28 cellular contexts compared by ENCODE assay signal in genomic region chr16:26491271-26491670, GRCh38.
"Had no signal": no experiment of that assay in that cellular context is flagged by ENCODE, and none has a peak within 500 bp of the region (broad histone marks: within the 10 kb centered on the region; RNA-seq: fewer than 3 reads in every experiment).

No MANE protein-coding gene starts in this region.

- H3K4me1 Mint-ChIP-seq: activated CD8-positive, alpha-beta memory T cell treated with anti-CD3 and anti-CD28 coated beads, Interleukin-2, amount 10 ng/mL, durations not matched to agents 7 days and 5 days; activated naive CD4-positive, alpha-beta T cell treated with anti-CD3 and anti-CD28 coated beads, Interleukin-2, amount 10 ng/mL, durations not matched to agents 7 days and 5 days had no signal

- H3K27ac ChIP-seq: ascending aorta, breast epithelium, cardiac muscle cell, coronary artery, dorsolateral prefrontal cortex, esophagus muscularis mucosa, foreskin keratinocyte, gastrocnemius medialis, heart left ventricle had no signal

- H3K36me3 ChIP-seq: ascending aorta, breast epithelium, cardiac muscle cell, esophagus muscularis mucosa, gastrocnemius medialis, heart left ventricle had no signal

- H3K4me1 ChIP-seq: ascending aorta, breast epithelium, esophagus muscularis mucosa, foreskin keratinocyte, gastrocnemius medialis, heart left ventricle had no signal

- H3K27ac Mint-ChIP-seq: activated CD4-positive, alpha-beta memory T cell treated with anti-CD3 and anti-CD28 coated beads for 36 hours; activated CD8-positive, alpha-beta memory T cell treated with anti-CD3 and anti-CD28 coated beads, Interleukin-2, amount 10 ng/mL, durations not matched to agents 7 days and 5 days; activated CD8-positive, alpha-beta T cell treated with anti-CD3 and anti-CD28 coated beads, Interleukin-2, amount 10 ng/mL, durations not matched to agents 7 days and 5 days; activated naive CD4-positive, alpha-beta T cell treated with anti-CD3 and anti-CD28 coated beads, Interleukin-2, amount 10 ng/mL, durations not matched to agents 7 days and 5 days; activated naive CD4-positive, alpha-beta T cell treated with anti-CD3 and anti-CD28 coated beads, Interleukin-2, amount 50 U/mL, for 72 hours; activated naive CD8-positive, alpha-beta T cell treated with anti-CD3 and anti-CD28 coated beads, Interleukin-2, amount 10 ng/mL, durations not matched to agents 7 days and 5 days; activated T-cell treated with anti-CD3 and anti-CD28 coated beads, Interleukin-2, amount 50 U/mL, for 72 hours; brain; dendritic cell treated with granulocyte-macrophage colony-stimulating factor and Interleukin-4, amounts not matched to agents 40 ng/mL and 50 ng/mL, for 4 days had no signal

- H3K36me3 Mint-ChIP-seq: activated CD4-positive, alpha-beta memory T cell treated with anti-CD3 and anti-CD28 coated beads for 36 hours; activated CD8-positive, alpha-beta memory T cell treated with anti-CD3 and anti-CD28 coated beads, Interleukin-2, amount 10 ng/mL, durations not matched to agents 7 days and 5 days; activated naive CD4-positive, alpha-beta T cell treated with anti-CD3 and anti-CD28 coated beads, Interleukin-2, amount 10 ng/mL, durations not matched to agents 7 days and 5 days; activated naive CD4-positive, alpha-beta T cell treated with anti-CD3 and anti-CD28 coated beads, Interleukin-2, amount 50 U/mL, for 72 hours; activated naive CD8-positive, alpha-beta T cell treated with anti-CD3 and anti-CD28 coated beads, Interleukin-2, amount 10 ng/mL, durations not matched to agents 7 days and 5 days; brain had no signal

- H3K4me3 Mint-ChIP-seq: activated CD4-positive, alpha-beta memory T cell treated with anti-CD3 and anti-CD28 coated beads for 36 hours; activated CD8-positive, alpha-beta memory T cell treated with anti-CD3 and anti-CD28 coated beads, Interleukin-2, amount 10 ng/mL, durations not matched to agents 7 days and 5 days; activated CD8-positive, alpha-beta T cell treated with anti-CD3 and anti-CD28 coated beads, Interleukin-2, amount 10 ng/mL, durations not matched to agents 7 days and 5 days; activated naive CD4-positive, alpha-beta T cell treated with anti-CD3 and anti-CD28 coated beads, Interleukin-2, amount 10 ng/mL, durations not matched to agents 7 days and 5 days; activated naive CD8-positive, alpha-beta T cell treated with anti-CD3 and anti-CD28 coated beads, Interleukin-2, amount 10 ng/mL, durations not matched to agents 7 days and 5 days; activated T-cell treated with anti-CD3 and anti-CD28 coated beads, Interleukin-2, amount 50 U/mL, for 72 hours; brain; dendritic cell treated with granulocyte-macrophage colony-stimulating factor and Interleukin-4, amounts not matched to agents 40 ng/mL and 50 ng/mL, for 4 days had no signal

- ATAC-seq: activated CD8-positive, alpha-beta memory T cell treated with anti-CD3 and anti-CD28 coated beads, Interleukin-2, amount 10 ng/mL, durations not matched to agents 7 days and 5 days; activated CD8-positive, alpha-beta T cell treated with anti-CD3 and anti-CD28 coated beads, Interleukin-2, amount 10 ng/mL, durations not matched to agents 7 days and 5 days; activated naive CD4-positive, alpha-beta T cell treated with anti-CD3 and anti-CD28 coated beads, Interleukin-2, amount 50 U/mL, for 72 hours; activated T-cell treated with anti-CD3 and anti-CD28 coated beads, Interleukin-2, amount 50 U/mL, for 72 hours; foreskin keratinocyte; gastrocnemius medialis; heart left ventricle had no signal

- H3K9me3 ChIP-seq: ascending aorta, breast epithelium, esophagus muscularis mucosa, gastrocnemius medialis, heart left ventricle had no signal

- H3K27me3 ChIP-seq: ascending aorta, breast epithelium, esophagus muscularis mucosa, foreskin keratinocyte, gastrocnemius medialis had no signal

- H3K4me3 ChIP-seq: ascending aorta, breast epithelium, cardiac muscle cell, coronary artery, dorsolateral prefrontal cortex, esophagus muscularis mucosa, gastrocnemius medialis, heart left ventricle had no signal

- DNase-seq: activated CD4-positive, alpha-beta memory T cell treated with anti-CD3 and anti-CD28 coated beads for 36 hours; activated CD4-positive, alpha-beta T cell treated with anti-CD3 and anti-CD28 coated beads for 48 hours; activated CD8-positive, alpha-beta memory T cell treated with anti-CD3 and anti-CD28 coated beads, Interleukin-2, amount 10 ng/mL, durations not matched to agents 7 days and 5 days; activated CD8-positive, alpha-beta memory T cell treated with anti-CD3 and anti-CD28 coated beads, Interleukin-2, amount 50 U/mL, for 4 hours; activated CD8-positive, alpha-beta T cell treated with anti-CD3 and anti-CD28 coated beads, Interleukin-2, amount 10 ng/mL, durations not matched to agents 7 days and 5 days; activated gamma-delta T cell; activated naive CD4-positive, alpha-beta T cell; activated naive CD4-positive, alpha-beta T cell treated with anti-CD3 and anti-CD28 coated beads, Interleukin-2, amount 10 ng/mL, durations not matched to agents 7 days and 5 days; activated naive CD8-positive, alpha-beta T cell treated with anti-CD3 and anti-CD28 coated beads, Interleukin-2, amount 10 ng/mL, durations not matched to agents 7 days and 5 days; activated T-cell treated with anti-CD3 and anti-CD28 coated beads, Interleukin-2, amount 50 U/mL, for 1 hour; activated T-cell treated with anti-CD3 and anti-CD28 coated beads, Interleukin-2, amount 50 U/mL, for 72 hours; central memory CD4-positive, alpha-beta T cell; dorsolateral prefrontal cortex; effector memory CD4-positive, alpha-beta T cell; erythroblast; foreskin keratinocyte; gastrocnemius medialis; glutamatergic neuron; heart left ventricle; T-helper 2 cell had no signal

- H3K27me3 Mint-ChIP-seq: dendritic cell treated with granulocyte-macrophage colony-stimulating factor and Interleukin-4, amounts not matched to agents 40 ng/mL and 50 ng/mL, for 4 days had no signal

- H3K9me3 Mint-ChIP-seq: activated CD4-positive, alpha-beta memory T cell treated with anti-CD3 and anti-CD28 coated beads for 36 hours; activated naive CD4-positive, alpha-beta T cell treated with anti-CD3 and anti-CD28 coated beads, Interleukin-2, amount 10 ng/mL, durations not matched to agents 7 days and 5 days; activated naive CD4-positive, alpha-beta T cell treated with anti-CD3 and anti-CD28 coated beads, Interleukin-2, amount 50 U/mL, for 72 hours; activated naive CD8-positive, alpha-beta T cell treated with anti-CD3 and anti-CD28 coated beads, Interleukin-2, amount 10 ng/mL, durations not matched to agents 7 days and 5 days; activated T-cell treated with anti-CD3 and anti-CD28 coated beads, Interleukin-2, amount 50 U/mL, for 72 hours; dendritic cell treated with granulocyte-macrophage colony-stimulating factor and Interleukin-4, amounts not matched to agents 40 ng/mL and 50 ng/mL, for 4 days had no signal
